Comparison of ENCODE assay signal across 11 cellular contexts in the genomic region with DNA sequence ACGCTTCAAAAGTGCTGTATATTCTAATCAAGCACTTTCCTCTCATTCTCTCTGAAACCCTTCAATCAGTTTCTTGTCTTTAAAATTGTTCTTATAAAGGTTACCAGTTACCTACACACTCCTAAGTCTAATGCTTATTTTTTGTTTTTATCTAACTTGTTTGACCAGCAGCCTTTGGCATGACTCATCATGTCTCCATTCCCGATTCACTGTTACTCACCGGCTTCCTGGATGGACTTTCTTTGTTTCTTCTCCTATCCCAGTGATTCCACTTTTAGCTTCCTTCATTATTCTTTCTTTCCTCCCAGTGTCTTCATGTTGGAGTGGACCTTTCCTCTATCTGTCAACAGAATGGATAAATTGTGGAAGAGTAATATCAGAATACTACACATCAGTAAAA.
DNase-seq lines count a peak whose midpoint lies in the region; TF ChIP-seq lines count a peak whose summit lies in the region.
"Had no signal": no experiment of that assay in that cellular context is flagged by ENCODE, and none has a peak within 500 bp of the region (broad histone marks: within the 10 kb centered on the region; RNA-seq: fewer than 3 reads in every experiment).

No MANE protein-coding gene starts in this region.

- no peaks in the 10 kb centered on the region for H3K36me3 ChIP-seq in H7 (replicated peaks; ENCODE audit: control insufficient read depth, insufficient read depth, low read length)

- in situ Hi-C loops in GM13977 (cut with MboI; ENCODE audit: low pct_unique_long_range_greater_than_20kb, low sequenced_read_pairs, unreplicated experiment), result no loop called here

- TF ChIP-seq CTCF in foreskin fibroblast (IDR thresholded peaks at IDR 0.05; ENCODE audit: low read depth, low read length), result no peak
- no peak for TF ChIP-seq CTCF in GM13977 (IDR thresholded peaks at IDR 0.05; ENCODE audit: extremely low read depth, insufficient read depth, missing control alignments)

- no peaks in the 10 kb centered on the region for H3K27me3 ChIP-seq in H7 (ENCODE audit: control insufficient read depth, insufficient read depth, low read length)

- H3K4me3 ChIP-seq in foreskin fibroblast (ENCODE audit: low read depth in 1 of 2, low read length in 2 of 2) (no peak overlapping the region), skeletal muscle cell (ENCODE audit: low read depth, low read length) (no peak overlapping the region), H7 (ENCODE audit: insufficient read depth, low read depth, low read length) (no peak overlapping the region)

- DNase-seq in H4 (ENCODE audit: low spot score), result peak; percentile 35
- peak; percentile 8 for DNase-seq in SW480 (ENCODE audit: low spot score)
- peak; percentile 18 to 70 for DNase-seq in foreskin fibroblast
- peak; percentile 36 for DNase-seq in skeletal muscle cell (ENCODE audit: low read depth)
- DNase-seq in GM13977 (ENCODE audit: low spot score), result no peak
- DNase-seq in occipital lobe (lab: John Stamatoyannopoulos, UW), result no peak
- DNase-seq in NCI-H2081 treated with DMSO at 0.1 percent for 48 hours (lab: John Stamatoyannopoulos, UW), result no peak
- no peak for DNase-seq in H7
- DNase-seq: DMS 273 treated with DMSO at 0.1 percent for 48 hours, Karpas-422, NCI-H2171 treated with DMSO at 0.1 percent for 48 hours had no signal

Comparison
In these comparisons a context has a peak if more than half of its experiments do, and no peak if none do; other contexts are left out.
1. DNase-seq: peak in H4 (single experiment), SW480 (single experiment), foreskin fibroblast (2 of 2) and skeletal muscle cell (single experiment); none in GM13977 (single experiment), occipital lobe (single experiment), NCI-H2081 treated with DMSO at 0.1 percent for 48 hours (single experiment) and H7 (single experiment).